Comparison of ENCODE assay signal across 1 cellular context in genomic region chr3:129211772-129212171, GRCh38.
TF ChIP-seq lines count a peak whose summit lies in the region.

No MANE protein-coding gene starts in this region.

TF ChIP-seq in HepG2, 621 proteins besides CTCF, POLR2A, EP300 and RAD21 (continued from another document):
- TF ChIP-seq TFE3 (CRISPR knock-in tag; IDR thresholded peaks at IDR 0.05) (no peak), HNRNPLL (IDR thresholded peaks at IDR 0.05; ENCODE audit: low read depth, low read length, poor library complexity, severe bottlenecking) (no peak), ZMYM3 (CRISPR knock-in tag; IDR thresholded peaks at IDR 0.05) (peak; percentile 48), ZNF644 (CRISPR knock-in tag; IDR thresholded peaks at IDR 0.05; ENCODE audit: low read depth) (0 out of 2 replicates have a peak, but pooled peaks have one; percentile 18), ETV5 (CRISPR knock-in tag; IDR thresholded peaks at IDR 0.05; ENCODE audit: borderline replicate concordance) (peak; percentile 68; the same call in 1 of the 2 replicates), ZNF143 (CRISPR knock-in tag; IDR thresholded peaks at IDR 0.05) (no peak), PTBP1 (IDR thresholded peaks at IDR 0.05; ENCODE audit: low read depth, low read length, poor library complexity, severe bottlenecking) (no peak), ZNF232 (CRISPR knock-in tag; IDR thresholded peaks at IDR 0.05; ENCODE audit: borderline replicate concordance) (no peak), ZNF33A (CRISPR knock-in tag; IDR thresholded peaks at IDR 0.05; ENCODE audit: borderline replicate concordance) (no peak), ZFP90 (CRISPR knock-in tag; IDR thresholded peaks at IDR 0.05; ENCODE audit: borderline replicate concordance) (no peak), MAX (IDR thresholded peaks at IDR 0.05) (no peak), CBX2 (IDR thresholded peaks at IDR 0.05; ENCODE audit: low read depth, low read length) (no peak), CBX2 (CRISPR knock-in tag; IDR thresholded peaks at IDR 0.05; ENCODE audit: low read depth) (no peak), ZNF362 (CRISPR knock-in tag; IDR thresholded peaks at IDR 0.05; ENCODE audit: borderline replicate concordance) (no peak), MXD4 (CRISPR knock-in tag; IDR thresholded peaks at IDR 0.05) (no peak), NR2F6 (IDR thresholded peaks at IDR 0.05) (no peak), NR2F6 (CRISPR knock-in tag; IDR thresholded peaks at IDR 0.05) (no peak), HNRNPL (IDR thresholded peaks at IDR 0.05; ENCODE audit: low read depth, low read length) (no peak), ZNF264 (CRISPR knock-in tag; IDR thresholded peaks at IDR 0.05) (no peak), GATAD2A (CRISPR knock-in tag; IDR thresholded peaks at IDR 0.05) (peak; percentile 18), SKI (IDR thresholded peaks at IDR 0.05; ENCODE audit: partially characterized antibody) (no peak), ZNF124 (CRISPR knock-in tag; IDR thresholded peaks at IDR 0.05) (no peak), JARID2 (CRISPR knock-in tag; IDR thresholded peaks at IDR 0.05; ENCODE audit: insufficient replicate concordance) (no peak), SSRP1 (CRISPR knock-in tag; IDR thresholded peaks at IDR 0.05) (no peak), MYC (CRISPR knock-in tag; IDR thresholded peaks at IDR 0.05; ENCODE audit: borderline replicate concordance) (0 out of 2 replicates have a peak, but pooled peaks have one; percentile 36), GTF3A (CRISPR knock-in tag; conservative IDR thresholded peaks at IDR 0.05) (no peak), PRPF4 (IDR thresholded peaks at IDR 0.05; ENCODE audit: low read depth, low read length, poor library complexity, severe bottlenecking) (no peak), ZUFSP (CRISPR knock-in tag; IDR thresholded peaks at IDR 0.05; ENCODE audit: borderline replicate concordance) (no peak), ZMYM2 (CRISPR knock-in tag; IDR thresholded peaks at IDR 0.05) (no peak), ZKSCAN1 (IDR thresholded peaks at IDR 0.05; ENCODE audit: low read length) (no peak), ZNF614 (CRISPR knock-in tag; IDR thresholded peaks at IDR 0.05; ENCODE audit: borderline replicate concordance) (no peak; the same call in 1 of the 2 replicates), ZNF280B (CRISPR knock-in tag; IDR thresholded peaks at IDR 0.05; ENCODE audit: borderline replicate concordance) (no peak), HOXD1 (CRISPR knock-in tag; IDR thresholded peaks at IDR 0.05) (no peak), LRRFIP1 (CRISPR knock-in tag; conservative IDR thresholded peaks at IDR 0.05) (no peak), ZNF639 (CRISPR knock-in tag; conservative IDR thresholded peaks at IDR 0.05) (no peak), ZNF225 (CRISPR knock-in tag; IDR thresholded peaks at IDR 0.05) (no peak), GRHL1 (CRISPR knock-in tag; conservative IDR thresholded peaks at IDR 0.05) (no peak), ARHGAP35 (CRISPR knock-in tag; IDR thresholded peaks at IDR 0.05; ENCODE audit: borderline replicate concordance) (no peak), ZNF18 (CRISPR knock-in tag; IDR thresholded peaks at IDR 0.05; ENCODE audit: insufficient replicate concordance) (no peak), THAP11 (CRISPR knock-in tag; IDR thresholded peaks at IDR 0.05) (no peak), TFDP1 (CRISPR knock-in tag; IDR thresholded peaks at IDR 0.05; ENCODE audit: borderline replicate concordance) (0 out of 2 replicates have a peak, but pooled peaks have one; percentile 24), PBX3 (CRISPR knock-in tag; IDR thresholded peaks at IDR 0.05; ENCODE audit: borderline replicate concordance) (no peak), NRL (CRISPR knock-in tag; IDR thresholded peaks at IDR 0.05; ENCODE audit: borderline replicate concordance) (0 out of 2 replicates have a peak, but pooled peaks have one; percentile 43)
